Comparison of ENCODE assay signal across 10 cellular contexts in the genomic region with DNA sequence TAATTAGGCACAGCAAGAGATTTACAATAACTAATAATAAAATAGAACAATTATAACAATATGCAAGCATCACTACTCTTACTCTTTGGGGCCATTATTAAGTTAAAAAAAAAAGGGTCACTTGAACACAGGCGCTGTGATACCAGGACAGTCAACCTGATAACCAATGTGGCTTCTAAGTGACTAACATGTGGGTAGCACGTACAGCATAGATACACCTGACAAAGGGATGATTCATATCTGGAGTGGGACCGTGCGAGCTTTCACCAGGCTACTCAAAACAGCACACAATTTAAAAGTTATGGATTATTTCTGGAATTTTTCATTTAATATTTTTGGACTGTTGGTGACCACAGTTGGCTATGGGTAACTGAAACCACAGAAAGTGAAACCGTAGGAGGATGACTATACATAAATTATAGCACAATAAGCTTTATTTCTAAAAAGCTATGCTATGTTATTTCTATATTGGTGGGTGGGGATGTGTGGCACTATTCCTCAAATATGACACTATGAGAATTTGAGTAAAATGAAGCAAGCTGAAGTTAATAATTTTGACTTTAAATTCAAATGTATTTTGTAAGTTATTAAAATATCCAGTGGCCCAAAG.
A peak's percentile ranks its signal among the peaks of the same experiment; 100 is the strongest.
DNase-seq lines count a peak whose midpoint lies in the region; ATAC-seq and TF ChIP-seq lines count a peak whose summit lies in the region.
"Had no signal": no experiment of that assay in that cellular context is flagged by ENCODE, and none has a peak within 500 bp of the region (broad histone marks: within the 10 kb centered on the region; RNA-seq: fewer than 3 reads in every experiment).

No MANE protein-coding gene starts in this region.

- H2BK120ac ChIP-seq in mesendoderm (ENCODE audit: low read depth, low read length): no peak overlapping the region

- H3K27ac ChIP-seq in osteoblast (ENCODE audit: low read depth, low read length) (no peak overlapping the region), mesendoderm (ENCODE audit: low read depth, low read length) (no peak overlapping the region)

- no peak overlapping the region for H3K56ac ChIP-seq in mesendoderm (ENCODE audit: low read length)

- H3K4ac ChIP-seq in mesendoderm (ENCODE audit: low read depth, low read length): no peak overlapping the region

- WGBS in mesendoderm (ENCODE audit: extremely low coverage, insufficient coverage, low lambda C conversion rate): no CpG with 5 or more reads among the region's 5 CpGs

- H4K5ac ChIP-seq in mesendoderm (ENCODE audit: low read length): no peak overlapping the region

- H3K36me3 ChIP-seq in osteoblast (ENCODE audit: insufficient read depth, low read length) (peaks cover 21% of the 10 kb centered on the region), mesendoderm (ENCODE audit: control insufficient read depth, insufficient read depth, low read length) (no peaks in the 10 kb centered on the region)

- H3K4me3 ChIP-seq in osteoblast (ENCODE audit: insufficient read depth, low read length) (no peak overlapping the region), mesendoderm (ENCODE audit: low read length) (no peak overlapping the region)

- H3K4me1 Mint-ChIP-seq in activated CD4-positive, alpha-beta memory T cell treated with anti-CD3 and anti-CD28 coated beads, Interleukin-2, amount 10 ng/mL, durations not matched to agents 7 days and 5 days: peaks cover 19% of the 10 kb centered on the region

- H2BK15ac ChIP-seq in mesendoderm (replicated peaks; ENCODE audit: low read depth): no peak overlapping the region

- H3K36me3 Mint-ChIP-seq in activated CD4-positive, alpha-beta memory T cell treated with anti-CD3 and anti-CD28 coated beads, Interleukin-2, amount 10 ng/mL, durations not matched to agents 7 days and 5 days (ENCODE audit: low read depth): peaks cover 12% of the 10 kb centered on the region

- H3K4me2 ChIP-seq in osteoblast (ENCODE audit: insufficient read depth, low read length) (no peak overlapping the region), mesendoderm (ENCODE audit: low read length) (no peak overlapping the region)

- CTCF ChIA-PET in activated CD4-positive, alpha-beta memory T cell treated with anti-CD3 and anti-CD28 coated beads, Interleukin-2, amount 10 ng/mL, durations not matched to agents 7 days and 5 days (lab: Charles Lee): interaction anchor here (1.6 kb wide), 1 partner anchor 111 kb away, joined by 3 read pairs; no protein-coding TSS in a partner anchor

- no peak overlapping the region for H3K27ac Mint-ChIP-seq in activated CD4-positive, alpha-beta memory T cell treated with anti-CD3 and anti-CD28 coated beads, Interleukin-2, amount 10 ng/mL, durations not matched to agents 7 days and 5 days
- H3K27ac Mint-ChIP-seq: brain had no signal

- no peaks in the 10 kb centered on the region for H3K79me1 ChIP-seq in mesendoderm (ENCODE audit: low read length)

- H2AFZ ChIP-seq in osteoblast (ENCODE audit: low read length): no peak overlapping the region

- no peaks in the 10 kb centered on the region for H3K27me3 ChIP-seq in osteoblast (ENCODE audit: insufficient read depth, low read length)
- no peaks in the 10 kb centered on the region for H3K27me3 ChIP-seq in mesendoderm (ENCODE audit: insufficient read depth, low read length, poor library complexity)

- no peak overlapping the region for H2BK5ac ChIP-seq in mesendoderm (ENCODE audit: low read length)

- no peak overlapping the region for H3K9ac ChIP-seq in mesendoderm (ENCODE audit: low read length)

- H3K23ac ChIP-seq in mesendoderm (ENCODE audit: low read length): no peak overlapping the region

- H3K9me3 Mint-ChIP-seq in activated CD4-positive, alpha-beta memory T cell treated with anti-CD3 and anti-CD28 coated beads, Interleukin-2, amount 10 ng/mL, durations not matched to agents 7 days and 5 days: no peaks in the 10 kb centered on the region

- DNase-seq in stimulated activated naive CD4-positive, alpha-beta T cell treated with Interleukin-2 at 50 U/mL for 16 hours (lab: John Stamatoyannopoulos, UW): peak; percentile 26
- no peak for DNase-seq in stimulated activated naive CD4-positive, alpha-beta T cell (lab: John Stamatoyannopoulos, UW)
- DNase-seq in activated CD4-positive, alpha-beta memory T cell treated with anti-CD3 and anti-CD28 coated beads, Interleukin-2, amount 10 ng/mL, durations not matched to agents 7 days and 5 days: peak; percentile 54
- DNase-seq in iPS-NIHi7 (ENCODE audit: extremely low spot score) (no peak), osteoblast (ENCODE audit: insufficient read length, low spot score, missing footprints) (no peak), mesendoderm (no peak)
- DNase-seq: SHP77 treated with DMSO at 0.1 percent for 48 hours had no signal

- H4K8ac ChIP-seq in mesendoderm (ENCODE audit: low read depth, low read length): no peak overlapping the region

- POLR2A ChIA-PET in activated CD4-positive, alpha-beta memory T cell treated with anti-CD3 and anti-CD28 coated beads, Interleukin-2, amount 10 ng/mL, durations not matched to agents 7 days and 5 days (lab: Charles Lee): no interaction called here

- no peak overlapping the region for H3K18ac ChIP-seq in mesendoderm (ENCODE audit: low read length)

- H3K79me2 ChIP-seq in osteoblast (ENCODE audit: insufficient read depth, low read length) (no peaks in the 10 kb centered on the region), mesendoderm (ENCODE audit: control insufficient read depth, insufficient read depth, low read length) (no peaks in the 10 kb centered on the region)

- no peak overlapping the region for H2AK5ac ChIP-seq in mesendoderm (ENCODE audit: low read length)

- peak; percentile 95 for ATAC-seq in HG03025 (IDR thresholded peaks at IDR 0.05; ENCODE audit: low FRiP score, unreplicated experiment)
- ATAC-seq in SK-N-SH treated with all-trans-retinoic acid at 6 μM for 48 hours: no peak

- H3K4me1 ChIP-seq in osteoblast (ENCODE audit: insufficient read depth, low read length) (no peaks in the 10 kb centered on the region), mesendoderm (ENCODE audit: control insufficient read depth, low read depth, low read length) (no peaks in the 10 kb centered on the region)

- H3K27me3 Mint-ChIP-seq in activated CD4-positive, alpha-beta memory T cell treated with anti-CD3 and anti-CD28 coated beads, Interleukin-2, amount 10 ng/mL, durations not matched to agents 7 days and 5 days: peaks cover 3% of the 10 kb centered on the region
- H3K27me3 Mint-ChIP-seq: brain had no signal

- no peak for TF ChIP-seq CTCF in osteoblast (IDR thresholded peaks at IDR 0.05; ENCODE audit: extremely low read depth, low read depth, low read length)

- H4K20me1 ChIP-seq in osteoblast (ENCODE audit: insufficient read depth, low read length): no peaks in the 10 kb centered on the region

- no peaks in the 10 kb centered on the region for H3K9me3 ChIP-seq in osteoblast (ENCODE audit: low read depth, low read length)

- no peak overlapping the region for H3K4me3 Mint-ChIP-seq in activated CD4-positive, alpha-beta memory T cell treated with anti-CD3 and anti-CD28 coated beads, Interleukin-2, amount 10 ng/mL, durations not matched to agents 7 days and 5 days
- H3K4me3 Mint-ChIP-seq: brain had no signal

TF ChIP-seq in SK-N-SH treated with all-trans-retinoic acid at 6 μM for 48 hours, 23 proteins besides CTCF, POLR2A, EP300 and RAD21:
- TF ChIP-seq ZFP3 (CRISPR knock-in tag; IDR thresholded peaks at IDR 0.05) (no peak), OSR1 (CRISPR knock-in tag; IDR thresholded peaks at IDR 0.05) (no peak), ARNTL (CRISPR knock-in tag; IDR thresholded peaks at IDR 0.05; ENCODE audit: borderline replicate concordance, low read depth) (no peak), ZNF8 (CRISPR knock-in tag; IDR thresholded peaks at IDR 0.05) (no peak)
- TF ChIP-seq, protein P1, sequence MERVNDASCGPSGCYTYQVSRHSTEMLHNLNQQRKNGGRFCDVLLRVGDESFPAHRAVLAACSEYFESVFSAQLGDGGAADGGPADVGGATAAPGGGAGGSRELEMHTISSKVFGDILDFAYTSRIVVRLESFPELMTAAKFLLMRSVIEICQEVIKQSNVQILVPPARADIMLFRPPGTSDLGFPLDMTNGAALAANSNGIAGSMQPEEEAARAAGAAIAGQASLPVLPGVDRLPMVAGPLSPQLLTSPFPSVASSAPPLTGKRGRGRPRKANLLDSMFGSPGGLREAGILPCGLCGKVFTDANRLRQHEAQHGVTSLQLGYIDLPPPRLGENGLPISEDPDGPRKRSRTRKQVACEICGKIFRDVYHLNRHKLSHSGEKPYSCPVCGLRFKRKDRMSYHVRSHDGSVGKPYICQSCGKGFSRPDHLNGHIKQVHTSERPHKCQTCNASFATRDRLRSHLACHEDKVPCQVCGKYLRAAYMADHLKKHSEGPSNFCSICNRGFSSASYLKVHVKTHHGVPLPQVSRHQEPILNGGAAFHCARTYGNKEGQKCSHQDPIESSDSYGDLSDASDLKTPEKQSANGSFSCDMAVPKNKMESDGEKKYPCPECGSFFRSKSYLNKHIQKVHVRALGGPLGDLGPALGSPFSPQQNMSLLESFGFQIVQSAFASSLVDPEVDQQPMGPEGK (CRISPR knock-in tag; IDR thresholded peaks at IDR 0.05; ENCODE audit: borderline replicate concordance): no peak
- TF ChIP-seq, protein P2, sequence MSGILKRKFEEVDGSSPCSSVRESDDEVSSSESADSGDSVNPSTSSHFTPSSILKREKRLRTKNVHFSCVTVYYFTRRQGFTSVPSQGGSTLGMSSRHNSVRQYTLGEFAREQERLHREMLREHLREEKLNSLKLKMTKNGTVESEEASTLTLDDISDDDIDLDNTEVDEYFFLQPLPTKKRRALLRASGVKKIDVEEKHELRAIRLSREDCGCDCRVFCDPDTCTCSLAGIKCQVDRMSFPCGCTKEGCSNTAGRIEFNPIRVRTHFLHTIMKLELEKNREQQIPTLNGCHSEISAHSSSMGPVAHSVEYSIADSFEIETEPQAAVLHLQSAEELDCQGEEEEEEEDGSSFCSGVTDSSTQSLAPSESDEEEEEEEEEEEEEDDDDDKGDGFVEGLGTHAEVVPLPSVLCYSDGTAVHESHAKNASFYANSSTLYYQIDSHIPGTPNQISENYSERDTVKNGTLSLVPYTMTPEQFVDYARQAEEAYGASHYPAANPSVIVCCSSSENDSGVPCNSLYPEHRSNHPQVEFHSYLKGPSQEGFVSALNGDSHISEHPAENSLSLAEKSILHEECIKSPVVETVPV (CRISPR knock-in tag; IDR thresholded peaks at IDR 0.05): no peak

Comparison
In these comparisons a context has a peak if more than half of its experiments do, and no peak if none do; other contexts are left out.
1. DNase-seq: peak in stimulated activated naive CD4-positive, alpha-beta T cell treated with Interleukin-2 at 50 U/mL for 16 hours (single experiment) and activated CD4-positive, alpha-beta memory T cell treated with anti-CD3 and anti-CD28 coated beads, Interleukin-2, amount 10 ng/mL, durations not matched to agents 7 days and 5 days (single experiment); none in stimulated activated naive CD4-positive, alpha-beta T cell (0 of 6), iPS-NIHi7 (single experiment), osteoblast (single experiment) and mesendoderm (single experiment).